Comparison of ENCODE assay signal across 31 cellular contexts in the genomic region with DNA sequence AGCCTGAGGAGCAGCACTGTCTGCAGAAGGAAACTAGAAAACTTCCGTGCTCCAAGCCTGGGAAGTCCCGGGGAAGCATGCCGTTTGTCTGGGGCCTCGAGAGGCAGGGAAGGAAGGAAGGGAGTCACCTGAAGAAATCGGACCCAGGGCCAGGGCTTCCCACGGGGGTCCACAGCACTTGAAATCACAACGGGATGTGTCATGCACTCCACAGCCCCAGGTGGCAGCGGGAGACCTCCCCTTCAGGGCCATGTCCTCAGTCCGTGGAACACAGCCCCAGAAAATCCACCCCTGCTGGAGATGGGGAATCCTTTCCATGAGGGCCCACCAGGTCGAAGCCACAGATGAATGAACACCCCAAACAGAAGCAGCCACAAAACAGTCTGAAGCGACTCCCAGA.
"Had no signal": no experiment of that assay in that cellular context is flagged by ENCODE, and none has a peak within 500 bp of the region (broad histone marks: within the 10 kb centered on the region; RNA-seq: fewer than 3 reads in every experiment).

No MANE protein-coding gene starts in this region.

- H3K4me3 ChIP-seq: coronary artery, dorsolateral prefrontal cortex, esophagus muscularis mucosa, gastrocnemius medialis, heart left ventricle had no signal

- FAIRE-seq: astrocyte, bronchial epithelial cell had no signal

- H3K9me3 Mint-ChIP-seq: activated CD4-positive, alpha-beta memory T cell treated with anti-CD3 and anti-CD28 coated beads, Interleukin-2, amount 10 ng/mL, durations not matched to agents 7 days and 5 days; activated CD4-positive, alpha-beta T cell treated with anti-CD3 and anti-CD28 coated beads, Interleukin-2, amount 10 ng/mL, durations not matched to agents 24 days and 14 days; activated naive CD4-positive, alpha-beta T cell treated with anti-CD3 and anti-CD28 coated beads, Interleukin-2, amount 10 ng/mL, durations not matched to agents 7 days and 5 days; activated naive CD4-positive, alpha-beta T cell treated with anti-CD3 and anti-CD28 coated beads, Interleukin-2, amount 50 U/mL, for 72 hours; activated T-cell treated with anti-CD3 and anti-CD28 coated beads, Interleukin-2, amount 50 U/mL, for 24 hours; activated T-cell treated with anti-CD3 and anti-CD28 coated beads, Interleukin-2, amount 50 U/mL, for 72 hours; central memory CD8-positive, alpha-beta T cell; dendritic cell treated with granulocyte-macrophage colony-stimulating factor and Interleukin-4, amounts not matched to agents 40 ng/mL and 50 ng/mL, for 4 days had no signal

- ATAC-seq: activated CD4-positive, alpha-beta T cell treated with anti-CD3 and anti-CD28 coated beads for 36 hours; activated naive CD4-positive, alpha-beta T cell treated with anti-CD3 and anti-CD28 coated beads, Interleukin-2, amount 50 U/mL, for 72 hours; activated T-cell treated with anti-CD3 and anti-CD28 coated beads, Interleukin-2, amount 50 U/mL, for 72 hours; foreskin keratinocyte; gastrocnemius medialis; heart left ventricle had no signal

- H3K4me1 Mint-ChIP-seq: activated CD4-positive, alpha-beta memory T cell treated with anti-CD3 and anti-CD28 coated beads, Interleukin-2, amount 10 ng/mL, durations not matched to agents 7 days and 5 days had no signal

- H3K4me1 ChIP-seq: foreskin keratinocyte had no signal

- H3K27ac ChIP-seq: brain microvascular endothelial cell, coronary artery, dorsolateral prefrontal cortex, esophagus muscularis mucosa, foreskin keratinocyte, gastrocnemius medialis, heart left ventricle had no signal

- H3K36me3 ChIP-seq: brain microvascular endothelial cell, gastrocnemius medialis had no signal

- H3K27ac Mint-ChIP-seq: activated CD4-positive, alpha-beta memory T cell treated with anti-CD3 and anti-CD28 coated beads, Interleukin-2, amount 10 ng/mL, durations not matched to agents 7 days and 5 days; activated CD4-positive, alpha-beta T cell treated with anti-CD3 and anti-CD28 coated beads for 36 hours; activated CD4-positive, alpha-beta T cell treated with anti-CD3 and anti-CD28 coated beads, Interleukin-2, amount 10 ng/mL, durations not matched to agents 24 days and 14 days; activated naive CD4-positive, alpha-beta T cell treated with anti-CD3 and anti-CD28 coated beads, Interleukin-2, amount 10 ng/mL, durations not matched to agents 7 days and 5 days; activated T-cell treated with anti-CD3 and anti-CD28 coated beads, Interleukin-2, amount 50 U/mL, for 24 hours; activated T-cell treated with anti-CD3 and anti-CD28 coated beads, Interleukin-2, amount 50 U/mL, for 72 hours; dendritic cell treated with granulocyte-macrophage colony-stimulating factor and Interleukin-4, amounts not matched to agents 40 ng/mL and 50 ng/mL, for 4 days had no signal

- DNase-seq: activated CD4-positive, alpha-beta memory T cell treated with anti-CD3 and anti-CD28 coated beads, Interleukin-2, amount 10 ng/mL, durations not matched to agents 7 days and 5 days; activated CD4-positive, alpha-beta T cell treated with anti-CD3 and anti-CD28 coated beads for 36 hours; activated CD4-positive, alpha-beta T cell treated with anti-CD3 and anti-CD28 coated beads, Interleukin-2, amount 10 ng/mL, durations not matched to agents 24 days and 14 days; activated CD4-positive, alpha-beta T cell treated with anti-CD3 and anti-CD28 coated beads, Interleukin-2, amount 50 U/mL, for 4 hours; activated CD4-positive, CD25-positive, alpha-beta regulatory T cell; activated CD4-positive, CD25-positive, alpha-beta regulatory T cell treated with anti-CD3 and anti-CD28 coated beads, Interleukin-2, amount 50 U/mL, for 72 hours; activated CD8-positive, alpha-beta memory T cell treated with anti-CD3 and anti-CD28 coated beads, Interleukin-2, amount 50 U/mL, for 48 hours; activated gamma-delta T cell; activated naive CD4-positive, alpha-beta T cell; activated naive CD4-positive, alpha-beta T cell treated with anti-CD3 and anti-CD28 coated beads, Interleukin-2, amount 10 ng/mL, durations not matched to agents 7 days and 5 days; activated T-cell treated with anti-CD3 and anti-CD28 coated beads for 4 hours; activated T-cell treated with anti-CD3 and anti-CD28 coated beads, Interleukin-2, amount 50 U/mL, for 24 hours; activated T-cell treated with anti-CD3 and anti-CD28 coated beads, Interleukin-2, amount 50 U/mL, for 72 hours; amniotic stem cell; anterior cingulate cortex; brain microvascular endothelial cell; dorsolateral prefrontal cortex; effector memory CD4-positive, alpha-beta T cell; erythroblast; foreskin keratinocyte; gastrocnemius medialis; glutamatergic neuron; heart left ventricle; T-helper 2 cell had no signal

- H3K27me3 Mint-ChIP-seq: activated CD4-positive, alpha-beta memory T cell treated with anti-CD3 and anti-CD28 coated beads, Interleukin-2, amount 10 ng/mL, durations not matched to agents 7 days and 5 days; activated CD4-positive, alpha-beta T cell treated with anti-CD3 and anti-CD28 coated beads for 36 hours; activated CD4-positive, alpha-beta T cell treated with anti-CD3 and anti-CD28 coated beads, Interleukin-2, amount 10 ng/mL, durations not matched to agents 24 days and 14 days; activated naive CD4-positive, alpha-beta T cell treated with anti-CD3 and anti-CD28 coated beads, Interleukin-2, amount 10 ng/mL, durations not matched to agents 7 days and 5 days; activated T-cell treated with anti-CD3 and anti-CD28 coated beads, Interleukin-2, amount 50 U/mL, for 24 hours; central memory CD8-positive, alpha-beta T cell; dendritic cell treated with granulocyte-macrophage colony-stimulating factor and Interleukin-4, amounts not matched to agents 40 ng/mL and 50 ng/mL, for 4 days had no signal

- H3K36me3 Mint-ChIP-seq: activated naive CD4-positive, alpha-beta T cell treated with anti-CD3 and anti-CD28 coated beads, Interleukin-2, amount 50 U/mL, for 72 hours had no signal

- H3K27me3 ChIP-seq: brain microvascular endothelial cell, dorsolateral prefrontal cortex, esophagus muscularis mucosa, foreskin keratinocyte, gastrocnemius medialis, heart left ventricle had no signal

- H3K4me3 Mint-ChIP-seq: activated CD4-positive, alpha-beta memory T cell treated with anti-CD3 and anti-CD28 coated beads, Interleukin-2, amount 10 ng/mL, durations not matched to agents 7 days and 5 days; activated CD4-positive, alpha-beta T cell treated with anti-CD3 and anti-CD28 coated beads for 36 hours; activated CD4-positive, alpha-beta T cell treated with anti-CD3 and anti-CD28 coated beads, Interleukin-2, amount 10 ng/mL, durations not matched to agents 24 days and 14 days; activated naive CD4-positive, alpha-beta T cell treated with anti-CD3 and anti-CD28 coated beads, Interleukin-2, amount 10 ng/mL, durations not matched to agents 7 days and 5 days; activated T-cell treated with anti-CD3 and anti-CD28 coated beads, Interleukin-2, amount 50 U/mL, for 24 hours; activated T-cell treated with anti-CD3 and anti-CD28 coated beads, Interleukin-2, amount 50 U/mL, for 72 hours; central memory CD8-positive, alpha-beta T cell; dendritic cell treated with granulocyte-macrophage colony-stimulating factor and Interleukin-4, amounts not matched to agents 40 ng/mL and 50 ng/mL, for 4 days had no signal

- H3K9me3 ChIP-seq: esophagus muscularis mucosa, gastrocnemius medialis, heart left ventricle had no signal
